8 cellular contexts compared by ENCODE assay signal in the genomic region with DNA sequence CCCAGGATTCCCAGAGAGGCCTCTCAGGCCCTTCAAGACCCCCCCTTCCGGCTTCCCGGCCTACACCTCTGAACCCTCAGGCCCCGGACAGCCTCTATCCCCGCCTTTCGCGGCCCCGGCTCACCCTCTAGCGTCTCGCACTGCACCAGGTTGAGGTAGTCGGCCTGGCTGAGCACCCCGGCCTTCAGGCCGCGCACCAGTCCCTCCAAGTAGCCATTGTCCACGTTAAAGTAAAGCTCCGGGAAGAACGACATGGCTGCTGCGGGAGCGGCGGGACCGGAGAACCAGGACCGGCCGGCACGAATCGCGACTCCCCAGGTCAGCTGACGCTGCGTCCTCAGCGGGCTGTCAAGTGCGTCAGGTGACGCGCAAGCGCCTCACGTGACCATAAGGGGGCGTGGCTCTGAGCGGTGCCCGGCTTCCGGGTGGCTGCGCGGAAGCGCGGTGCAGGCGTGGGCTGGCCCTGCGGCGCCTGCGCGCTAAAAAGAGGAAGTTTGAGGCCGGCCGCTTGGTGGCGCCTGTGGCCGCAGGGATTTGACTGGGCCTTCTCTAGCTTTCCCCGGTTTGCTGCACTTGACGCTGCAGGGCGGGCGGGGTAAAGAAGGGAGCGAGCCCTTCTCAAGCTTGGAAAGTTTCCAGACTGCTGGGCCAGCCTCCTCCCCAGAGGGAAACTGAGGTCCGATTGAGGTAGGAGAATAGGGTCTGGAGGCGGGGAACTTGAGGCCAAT. TPM values are rescaled to one million over a fixed set of nuclear protein-coding genes. Genes with fewer than 3 reads are reported as not detected.
DNase-seq lines count a peak whose midpoint lies in the region; ATAC-seq, FAIRE-seq and TF ChIP-seq lines count a peak whose summit lies in the region.

A gene (minus strand): TSS at position 325 of the 728 bp plus-strand sequence. CDS start 71 bp downstream, at position 254.

- TF ChIP-seq CTCF in RWPE2 (IDR thresholded peaks at IDR 0.05; ENCODE audit: poor library complexity, severe bottlenecking) = peak; percentile 97

- H3K9me3 Mint-ChIP-seq in natural killer cell treated with Interleukin-12 subunit alpha and Interleukin-12 subunit beta and Interleukin-15 and Interleukin-18, amount 100 ng/mL, for 72 hours = no peaks in the 10 kb centered on the region

- ATAC-seq in RWPE2 (ENCODE audit: low read depth) = peak; percentile 87
- peak; percentile 96 to 97 for ATAC-seq in natural killer cell treated with Interleukin-12 subunit alpha and Interleukin-12 subunit beta and Interleukin-15 and Interleukin-18, amount 100 ng/mL, for 72 hours
- peak; percentile 92 for ATAC-seq in stimulated activated naive CD8-positive, alpha-beta T cell treated with anti-CD3 and anti-CD28 coated beads, Interleukin-15, Interleukin-2, amounts not matched to agents 100 U/mL and 50 U/mL, for 24 hours

- peak within 1 kb of the TSS; percentile 52 for H3K27ac ChIP-seq in RWPE2 (ENCODE audit: poor library complexity, severe bottlenecking)

- H3K9me3 ChIP-seq in RWPE2 (ENCODE audit: severe bottlenecking) = no peaks in the 10 kb centered on the region

- H3K4me1 Mint-ChIP-seq in natural killer cell treated with Interleukin-12 subunit alpha and Interleukin-12 subunit beta and Interleukin-15 and Interleukin-18, amount 100 ng/mL, for 72 hours (ENCODE audit: low read depth in 2 of 2) = peaks cover 23 to 31% of the 10 kb centered on the region in 2 donors

- H3K27me3 Mint-ChIP-seq in natural killer cell treated with Interleukin-12 subunit alpha and Interleukin-12 subunit beta and Interleukin-15 and Interleukin-18, amount 100 ng/mL, for 72 hours = no peaks in the 10 kb centered on the region

- peaks cover 14% of the 10 kb centered on the region for H3K4me1 ChIP-seq in RWPE2 (ENCODE audit: insufficient read depth, poor library complexity, severe bottlenecking)

- FAIRE-seq in H54 (lab: Jason Lieb, UNC) = peak; percentile 75

- H3K4me3 Mint-ChIP-seq in natural killer cell treated with Interleukin-12 subunit alpha and Interleukin-12 subunit beta and Interleukin-15 and Interleukin-18, amount 100 ng/mL, for 72 hours = peak within 1 kb of the TSS; percentile 98

- H3K4me3 ChIP-seq in RWPE2 (ENCODE audit: severe bottlenecking) = peak within 1 kb of the TSS; percentile 54

- H3K36me3 Mint-ChIP-seq in natural killer cell treated with Interleukin-12 subunit alpha and Interleukin-12 subunit beta and Interleukin-15 and Interleukin-18, amount 100 ng/mL, for 72 hours = no peaks in the 10 kb centered on the region

- peak; percentile 98 for DNase-seq in ELR (ENCODE audit: low read depth)
- peak; percentile 88 for DNase-seq in H54 (ENCODE audit: insufficient read length, low spot score)
- peak; percentile 98 for DNase-seq in LoVo (ENCODE audit: low spot score)
- DNase-seq in RWPE2 (ENCODE audit: low spot score) = peak; percentile 97
- DNase-seq in activated T-helper 9 cell treated with anti-CD3 and anti-CD28 coated beads, Interleukin-2, amount 50 U/mL, for 16 hours (ENCODE audit: low read depth) = peak; percentile 99
- peak; percentile 97 for DNase-seq in fibroblast of peridontal ligament (ENCODE audit: extremely low read depth)
- peak; percentile 99 for DNase-seq in natural killer cell treated with Interleukin-12 subunit alpha and Interleukin-12 subunit beta and Interleukin-15 and Interleukin-18, amount 100 ng/mL, for 72 hours (ENCODE audit: low spot score)
- peak; percentile 100 for DNase-seq in stimulated activated naive CD8-positive, alpha-beta T cell treated with anti-CD3 and anti-CD28 coated beads, Interleukin-15, Interleukin-2, amounts not matched to agents 100 U/mL and 50 U/mL, for 24 hours

- H3K36me3 ChIP-seq in RWPE2 (ENCODE audit: low read depth) = no peaks in the 10 kb centered on the region

- TF ChIP-seq POLR2A in H54 (IDR thresholded peaks at IDR 0.05; ENCODE audit: low read depth, low read length) = peak; percentile 70

- peak within 1 kb of the TSS; percentile 90 to 99 for H3K27ac Mint-ChIP-seq in natural killer cell treated with Interleukin-12 subunit alpha and Interleukin-12 subunit beta and Interleukin-15 and Interleukin-18, amount 100 ng/mL, for 72 hours

- no peaks in the 10 kb centered on the region for H3K27me3 ChIP-seq in RWPE2 (ENCODE audit: insufficient read depth, poor library complexity, severe bottlenecking)

RNA-seq across cellular contexts. Expression of the gene that starts here (rescaled TPM):
- 10 to 100 TPM; 66.9 to 85.5 TPM for total RNA-seq in natural killer cell treated with Interleukin-12 subunit alpha and Interleukin-12 subunit beta and Interleukin-15 and Interleukin-18, amount 100 ng/mL, for 72 hours

Comparison
In these comparisons a context has a peak if more than half of its experiments do, and no peak if none do; other contexts are left out.
1. Peak in every context shown above with its lines: DNase-seq, ATAC-seq, H3K4me3 ChIP-seq and H3K27ac ChIP-seq.